Comparison of ENCODE assay signal across 28 cellular contexts in genomic region chr20:13934992-13935894, GRCh38. TPM values are rescaled to one million over a fixed set of nuclear protein-coding genes. Genes with fewer than 3 reads are reported as not detected.
"Had no signal": no experiment of that assay in that cellular context is flagged by ENCODE, and none has a peak within 500 bp of the region (broad histone marks: within the 10 kb centered on the region; RNA-seq: fewer than 3 reads in every experiment).

No MANE protein-coding gene starts in this region.

- H3K9me3 Mint-ChIP-seq: activated CD4-positive, alpha-beta memory T cell treated with anti-CD3 and anti-CD28 coated beads for 36 hours; activated naive CD8-positive, alpha-beta T cell treated with anti-CD3 and anti-CD28 coated beads, Interleukin-2, amount 50 U/mL, for 24 hours; dendritic cell treated with granulocyte-macrophage colony-stimulating factor and Interleukin-4, amounts not matched to agents 40 ng/mL and 50 ng/mL, for 4 days; stimulated activated memory B cell treated with anti-CD40 and anti-IgM and Interleukin-4, amounts not matched to agents 10 μg/mL and 1 μg/mL and 100 μg/mL, for 72 hours had no signal

- H3K27me3 Mint-ChIP-seq: activated CD4-positive, alpha-beta memory T cell treated with anti-CD3 and anti-CD28 coated beads for 36 hours; activated naive CD8-positive, alpha-beta T cell treated with anti-CD3 and anti-CD28 coated beads, Interleukin-2, amount 50 U/mL, for 24 hours; dendritic cell treated with granulocyte-macrophage colony-stimulating factor and Interleukin-4, amounts not matched to agents 40 ng/mL and 50 ng/mL, for 4 days; stimulated activated memory B cell treated with anti-CD40 and anti-IgM and Interleukin-4, amounts not matched to agents 10 μg/mL and 1 μg/mL and 100 μg/mL, for 72 hours had no signal

- H3K4me3 Mint-ChIP-seq: activated CD4-positive, alpha-beta memory T cell treated with anti-CD3 and anti-CD28 coated beads for 36 hours; activated naive CD8-positive, alpha-beta T cell treated with anti-CD3 and anti-CD28 coated beads, Interleukin-2, amount 50 U/mL, for 24 hours; dendritic cell treated with granulocyte-macrophage colony-stimulating factor and Interleukin-4, amounts not matched to agents 40 ng/mL and 50 ng/mL, for 4 days; stimulated activated memory B cell treated with anti-CD40 and anti-IgM and Interleukin-4, amounts not matched to agents 10 μg/mL and 1 μg/mL and 100 μg/mL, for 72 hours had no signal

- H3K4me3 ChIP-seq: body of pancreas, cardiac muscle cell, left ventricle myocardium inferior, sigmoid colon, smooth muscle cell, stomach, suprapubic skin, vagina had no signal

- H3K27ac Mint-ChIP-seq: activated CD4-positive, alpha-beta memory T cell treated with anti-CD3 and anti-CD28 coated beads for 36 hours; activated naive CD8-positive, alpha-beta T cell treated with anti-CD3 and anti-CD28 coated beads, Interleukin-2, amount 50 U/mL, for 24 hours; dendritic cell treated with granulocyte-macrophage colony-stimulating factor and Interleukin-4, amounts not matched to agents 40 ng/mL and 50 ng/mL, for 4 days; stimulated activated memory B cell treated with anti-CD40 and anti-IgM and Interleukin-4, amounts not matched to agents 10 μg/mL and 1 μg/mL and 100 μg/mL, for 72 hours had no signal

- H3K36me3 ChIP-seq: cardiac muscle cell, left ventricle myocardium inferior, sigmoid colon, stomach, suprapubic skin, vagina had no signal

- H3K27me3 ChIP-seq: body of pancreas, cardiac muscle cell, sigmoid colon, stomach, suprapubic skin, vagina had no signal

- H3K4me1 Mint-ChIP-seq: activated naive CD8-positive, alpha-beta T cell treated with anti-CD3 and anti-CD28 coated beads, Interleukin-2, amount 50 U/mL, for 24 hours; stimulated activated memory B cell treated with anti-CD40 and anti-IgM and Interleukin-4, amounts not matched to agents 10 μg/mL and 1 μg/mL and 100 μg/mL, for 72 hours had no signal

- H3K27ac ChIP-seq: body of pancreas, cardiac muscle cell, left ventricle myocardium inferior, sigmoid colon, stomach, suprapubic skin, vagina had no signal

- ATAC-seq: activated naive CD8-positive, alpha-beta T cell treated with anti-CD3 and anti-CD28 coated beads, Interleukin-2, amount 50 U/mL, for 24 hours; body of pancreas; stimulated activated memory B cell treated with anti-CD40 and anti-IgM and Interleukin-4, amounts not matched to agents 10 μg/mL and 1 μg/mL and 100 μg/mL, for 72 hours had no signal

- DNase-seq: activated CD4-positive, alpha-beta memory T cell treated with anti-CD3 and anti-CD28 coated beads for 36 hours; activated CD4-positive, alpha-beta T cell treated with anti-CD3 and anti-CD28 coated beads for 48 hours; activated gamma-delta T cell; activated naive CD4-positive, alpha-beta T cell treated with anti-CD3 and anti-CD28 coated beads, Interleukin-2, amount 50 U/mL, for 16 hours; activated naive CD8-positive, alpha-beta T cell treated with anti-CD3 and anti-CD28 coated beads, Interleukin-2, amount 50 U/mL, for 24 hours; body of pancreas; effector memory CD4-positive, alpha-beta T cell; foreskin melanocyte; kidney; left ventricle myocardium inferior; nucleus accumbens; sigmoid colon; stimulated activated CD4-positive, alpha-beta T cell treated with anti-CD3 and anti-CD28 coated beads, Interleukin-15, amount 100 ng/mL, for 24 hours; stomach; T-helper 9 cell; trophoblast cell had no signal

- H3K9me3 ChIP-seq: body of pancreas, stomach, suprapubic skin, vagina had no signal

- H3K4me2 ChIP-seq: smooth muscle cell had no signal

- H3K36me3 Mint-ChIP-seq: activated CD4-positive, alpha-beta memory T cell treated with anti-CD3 and anti-CD28 coated beads for 36 hours; stimulated activated memory B cell treated with anti-CD40 and anti-IgM and Interleukin-4, amounts not matched to agents 10 μg/mL and 1 μg/mL and 100 μg/mL, for 72 hours had no signal

- H3K4me1 ChIP-seq: body of pancreas, left ventricle myocardium inferior, sigmoid colon, suprapubic skin had no signal

RNA-seq across cellular contexts. Expression of gene SEL1L2, which starts 55.2 kb away (rescaled TPM):
- total RNA-seq: activated CD4-positive, alpha-beta memory T cell treated with anti-CD3 and anti-CD28 coated beads for 36 hours; body of pancreas; cardiac muscle cell; chondrocyte; kidney; mononuclear cell; myocyte; smooth muscle cell; suprapubic skin; T-helper 1 cell treated with Interleukin-12 subunit alpha and Interleukin-12 subunit beta and Interleukin-4 antibody, amounts not matched to agents 30 ng/mL and 1 ng/mL, for 36 hours; vagina had no signal
- polyA plus RNA-seq: cardiac muscle cell, esophagus, neural cell, smooth muscle cell, stomach had no signal
